ENCODE assay signal across 1 cellular context in genomic region chr2:46303233-46303632, GRCh38.
TF ChIP-seq lines count a peak whose summit lies in the region.

No MANE protein-coding gene starts in this region.

TF ChIP-seq in A549, 52 proteins besides CTCF, POLR2A, EP300 and RAD21 (continued from another document):
- TF ChIP-seq, protein P1, sequence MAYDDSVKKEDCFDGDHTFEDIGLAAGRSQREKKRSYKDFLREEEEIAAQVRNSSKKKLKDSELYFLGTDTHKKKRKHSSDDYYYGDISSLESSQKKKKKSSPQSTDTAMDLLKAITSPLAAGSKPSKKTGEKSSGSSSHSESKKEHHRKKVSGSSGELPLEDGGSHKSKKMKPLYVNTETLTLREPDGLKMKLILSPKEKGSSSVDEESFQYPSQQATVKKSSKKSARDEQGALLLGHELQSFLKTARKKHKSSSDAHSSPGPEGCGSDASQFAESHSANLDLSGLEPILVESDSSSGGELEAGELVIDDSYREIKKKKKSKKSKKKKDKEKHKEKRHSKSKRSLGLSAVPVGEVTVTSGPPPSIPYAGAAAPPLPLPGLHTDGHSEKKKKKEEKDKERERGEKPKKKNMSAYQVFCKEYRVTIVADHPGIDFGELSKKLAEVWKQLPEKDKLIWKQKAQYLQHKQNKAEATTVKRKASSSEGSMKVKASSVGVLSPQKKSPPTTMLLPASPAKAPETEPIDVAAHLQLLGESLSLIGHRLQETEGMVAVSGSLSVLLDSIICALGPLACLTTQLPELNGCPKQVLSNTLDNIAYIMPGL (CRISPR knock-in tag; IDR thresholded peaks at IDR 0.05; ENCODE audit: borderline replicate concordance): no peak
